1 cellular context compared by ENCODE assay signal in genomic region chr10:75051308-75051707, GRCh38.
TF ChIP-seq lines count a peak whose summit lies in the region.

No MANE protein-coding gene starts in this region.

TF ChIP-seq in WTC11, 78 proteins besides CTCF, POLR2A, EP300 and RAD21 (continued from another document):
- no peak for TF ChIP-seq PRDM15 (CRISPR knock-in tag; IDR thresholded peaks at IDR 0.05)
- TF ChIP-seq, protein P1, sequence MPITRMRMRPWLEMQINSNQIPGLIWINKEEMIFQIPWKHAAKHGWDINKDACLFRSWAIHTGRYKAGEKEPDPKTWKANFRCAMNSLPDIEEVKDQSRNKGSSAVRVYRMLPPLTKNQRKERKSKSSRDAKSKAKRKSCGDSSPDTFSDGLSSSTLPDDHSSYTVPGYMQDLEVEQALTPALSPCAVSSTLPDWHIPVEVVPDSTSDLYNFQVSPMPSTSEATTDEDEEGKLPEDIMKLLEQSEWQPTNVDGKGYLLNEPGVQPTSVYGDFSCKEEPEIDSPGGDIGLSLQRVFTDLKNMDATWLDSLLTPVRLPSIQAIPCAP (CRISPR knock-in tag; IDR thresholded peaks at IDR 0.05) = no peak
